In genomic region chr1:27868556-27868931, GRCh38 we compare ENCODE assay signal across 13 cellular contexts. TPM values are rescaled to one million over a fixed set of nuclear protein-coding genes. Genes with fewer than 3 reads are reported as not detected.
DNase-seq lines count a peak whose midpoint lies in the region; ATAC-seq, FAIRE-seq and TF ChIP-seq lines count a peak whose summit lies in the region.
"Had no signal": no experiment of that assay in that cellular context is flagged by ENCODE, and none has a peak within 500 bp of the region (broad histone marks: within the 10 kb centered on the region; RNA-seq: fewer than 3 reads in every experiment).

No MANE protein-coding gene starts in this region.

- no peak overlapping the region; the same call in 1 of the 2 replicates for H2BK12ac ChIP-seq in H1 (ENCODE audit: low read depth, low read length)

- 0 out of 2 replicates have a peak overlapping the region, but pooled peaks have one; percentile 76 for H2BK15ac ChIP-seq in H1 (ENCODE audit: low read length)

- peak overlapping the region; percentile 95 for H3K27ac Mint-ChIP-seq in activated CD4-positive, alpha-beta T cell treated with anti-CD3 and anti-CD28 coated beads, Interleukin-2, amount 10 ng/mL, durations not matched to agents 7 days and 5 days
- H3K27ac Mint-ChIP-seq in stimulated activated memory B cell treated with anti-CD40 and anti-IgM and Interleukin-4, amounts not matched to agents 10 μg/mL and 1 μg/mL and 100 μg/mL, for 72 hours = peak overlapping the region; percentile 87

- POLR2A ChIA-PET in activated CD4-positive, alpha-beta T cell treated with anti-CD3 and anti-CD28 coated beads, Interleukin-2, amount 10 ng/mL, durations not matched to agents 7 days and 5 days (lab: Charles Lee) = no interaction called here
- POLR2A ChIA-PET in H1 (lab: Charles Lee; ENCODE audit: partially characterized antibody) = no interaction called here

- no peak overlapping the region for H3K9ac ChIP-seq in H1 (replicated peaks in 1 of 4; ENCODE audit: extremely low read depth in 1 of 4, low read depth in 3 of 4, low read length in 3 of 4)
- H3K9ac ChIP-seq: KMS-11 had no signal

- H3K79me2 ChIP-seq in H1 (ENCODE audit: control insufficient read depth in 1 of 2, insufficient read depth in 2 of 2, low read length in 2 of 2) = no peaks in the 10 kb centered on the region

- H4K8ac ChIP-seq in H1 (ENCODE audit: extremely low read depth, insufficient read depth, low read length) = no peak overlapping the region

- no peak overlapping the region for H3K14ac ChIP-seq in H1 (ENCODE audit: insufficient read length)

- H3K27ac ChIP-seq in H1 (ENCODE audit: low read depth, low read length) (no peak overlapping the region), tibial nerve (peak overlapping the region in 1 of 4 donors; percentile 62), coronary artery (peak overlapping the region in 1 of 2 donors; percentile 56)
- H3K27ac ChIP-seq: cardiac muscle cell, KMS-11 had no signal

- peak overlapping the region; percentile 66 for H3K4me3 Mint-ChIP-seq in activated CD4-positive, alpha-beta T cell treated with anti-CD3 and anti-CD28 coated beads, Interleukin-2, amount 10 ng/mL, durations not matched to agents 7 days and 5 days
- H3K4me3 Mint-ChIP-seq in stimulated activated memory B cell treated with anti-CD40 and anti-IgM and Interleukin-4, amounts not matched to agents 10 μg/mL and 1 μg/mL and 100 μg/mL, for 72 hours = no peak overlapping the region

- peaks cover 3% of the 10 kb centered on the region for H3K36me3 Mint-ChIP-seq in activated CD4-positive, alpha-beta T cell treated with anti-CD3 and anti-CD28 coated beads, Interleukin-2, amount 10 ng/mL, durations not matched to agents 7 days and 5 days (ENCODE audit: low read depth)
- H3K36me3 Mint-ChIP-seq in stimulated activated memory B cell treated with anti-CD40 and anti-IgM and Interleukin-4, amounts not matched to agents 10 μg/mL and 1 μg/mL and 100 μg/mL, for 72 hours = peaks cover 6% of the 10 kb centered on the region

- TF ChIP-seq CTCF in H1 (IDR thresholded peaks at IDR 0.05; ENCODE audit: control extremely low read depth in 1 of 3, insufficient read depth in 1 of 3, low read depth in 1 of 3, low read length in 3 of 3) (no peak), tibial nerve (IDR thresholded peaks at IDR 0.05) (no peak), coronary artery (IDR thresholded peaks at IDR 0.05) (no peak)

- 88% methylated on average over 11 of the region's 11 CpGs; no CpG with 5 or more reads in 1 of the 2 experiments for WGBS in H1 (ENCODE audit: extremely low coverage in 1 of 2, insufficient coverage in 1 of 2, insufficient read length in 1 of 2, insufficient replicate concordance in 2 of 2, low coverage in 1 of 2, low lambda C conversion rate in 2 of 2, missing lambda C conversion rate in 1 of 2), 2 experiments
- WGBS in tibial nerve, 2 donors = 85 to 86% methylated on average over 9 to 11 of the region's 11 CpGs

- H2AK5ac ChIP-seq in H1 (ENCODE audit: low read depth, low read length) = no peak overlapping the region

- no peak for FAIRE-seq in H1 (lab: Jason Lieb, UNC)
- FAIRE-seq: RCC 7860, urothelium cell line had no signal

- no peak for DNase-seq in activated CD4-positive, alpha-beta T cell treated with anti-CD3 and anti-CD28 coated beads, Interleukin-2, amount 10 ng/mL, durations not matched to agents 7 days and 5 days
- no peak for DNase-seq in activated CD4-positive, alpha-beta T cell treated with anti-CD3 and anti-CD28 coated beads for 48 hours
- DNase-seq in RPMI8226 (peak; percentile 26), H1 (ENCODE audit: low read depth in 1 of 2, low spot score in 2 of 2) (no peak), tibial nerve (ENCODE audit: low spot score in 2 of 2) (no peak), coronary artery (ENCODE audit: low spot score) (no peak)
- DNase-seq: HCEC 1CT had no signal

- no peaks in the 10 kb centered on the region for H3K9me3 Mint-ChIP-seq in activated CD4-positive, alpha-beta T cell treated with anti-CD3 and anti-CD28 coated beads, Interleukin-2, amount 10 ng/mL, durations not matched to agents 7 days and 5 days
- H3K9me3 Mint-ChIP-seq in stimulated activated memory B cell treated with anti-CD40 and anti-IgM and Interleukin-4, amounts not matched to agents 10 μg/mL and 1 μg/mL and 100 μg/mL, for 72 hours = no peaks in the 10 kb centered on the region

- no peak for TF ChIP-seq EP300 in H1 (IDR thresholded peaks at IDR 0.05; ENCODE audit: borderline replicate concordance in 1 of 2, low read depth in 2 of 2, low read length in 2 of 2)
- no peak for TF ChIP-seq EP300 in tibial nerve (IDR thresholded peaks at IDR 0.05)

- no peak overlapping the region for H4K5ac ChIP-seq in H1 (ENCODE audit: insufficient read length, low read depth, low read length)

- TF ChIP-seq RAD21 in H1 (IDR thresholded peaks at IDR 0.05 in 1 of 2, conservative IDR thresholded peaks at IDR 0.05 in 1 of 2; ENCODE audit: low read depth in 2 of 2, low read length in 2 of 2) = no peak

- H3K79me1 ChIP-seq in H1 (ENCODE audit: low read depth, low read length) = no peaks in the 10 kb centered on the region

- peaks cover 9% of the 10 kb centered on the region; the same call in 1 of the 2 replicates for H3K23me2 ChIP-seq in H1 (ENCODE audit: low read depth, low read length)

- no peak overlapping the region for H3K4me3 ChIP-seq in H1 (ENCODE audit: extremely low read depth in 1 of 4, insufficient read depth in 2 of 4, low read depth in 3 of 4, low read length in 4 of 4)
- H3K4me3 ChIP-seq in tibial nerve = no peak overlapping the region
- H3K4me3 ChIP-seq in coronary artery = no peak overlapping the region
- H3K4me3 ChIP-seq: cardiac muscle cell had no signal

- H2BK120ac ChIP-seq in H1 (replicated peaks; ENCODE audit: low read depth, low read length) = no peak overlapping the region

- H3K4ac ChIP-seq in H1 (replicated peaks; ENCODE audit: insufficient read length, low read depth, low read length) = no peak overlapping the region

- ATAC-seq in stimulated activated memory B cell treated with anti-CD40 and anti-IgM and Interleukin-4, amounts not matched to agents 10 μg/mL and 1 μg/mL and 100 μg/mL, for 72 hours = no peak
- no peak for ATAC-seq in HG02938 (IDR thresholded peaks at IDR 0.05; ENCODE audit: unreplicated experiment)

- peak overlapping the region; percentile 99 for H2AFZ ChIP-seq in H1 (ENCODE audit: low read length)

- H3K4me2 ChIP-seq in H1 (ENCODE audit: insufficient read depth in 1 of 2, low read depth in 2 of 2, low read length in 2 of 2) = no peak overlapping the region
- H3K4me2 ChIP-seq: KMS-11 had no signal

- no peaks in the 10 kb centered on the region for H4K20me1 ChIP-seq in H1 (replicated peaks in 1 of 2; ENCODE audit: control insufficient read depth in 1 of 2, insufficient read depth in 2 of 2, low read length in 2 of 2)

- H3K9me3 ChIP-seq in H1 (ENCODE audit: insufficient read depth in 2 of 2, low read depth in 1 of 2, low read length in 1 of 2) (no peaks in the 10 kb centered on the region), tibial nerve (no peaks in the 10 kb centered on the region)

- no peak overlapping the region for H3K56ac ChIP-seq in H1 (replicated peaks; ENCODE audit: insufficient read length, low read depth, low read length)

- no peaks in the 10 kb centered on the region for H3K27me3 Mint-ChIP-seq in activated CD4-positive, alpha-beta T cell treated with anti-CD3 and anti-CD28 coated beads, Interleukin-2, amount 10 ng/mL, durations not matched to agents 7 days and 5 days
- no peaks in the 10 kb centered on the region for H3K27me3 Mint-ChIP-seq in stimulated activated memory B cell treated with anti-CD40 and anti-IgM and Interleukin-4, amounts not matched to agents 10 μg/mL and 1 μg/mL and 100 μg/mL, for 72 hours

- peak overlapping the region; percentile 55 for H4K91ac ChIP-seq in H1 (replicated peaks; ENCODE audit: insufficient read length, low read length)

- 0 out of 2 replicates have a peak overlapping the region, but pooled peaks have one; percentile 18 for H2BK5ac ChIP-seq in H1 (ENCODE audit: low read depth, low read length)

- H3K36me3 ChIP-seq in H1 (ENCODE audit: control insufficient read depth in 2 of 4, insufficient read depth in 4 of 4, low read length in 3 of 4) (no peaks in the 10 kb centered on the region), tibial nerve (no peaks in the 10 kb centered on the region)
- H3K36me3 ChIP-seq: cardiac muscle cell had no signal

- peaks cover 0 to 12% (median 7%) of the 10 kb centered on the region in 4 experiments; a peak in 6 of 7 replicates for H3K4me1 ChIP-seq in H1 (replicated peaks in 1 of 4; ENCODE audit: control insufficient read depth in 3 of 4, insufficient read depth in 4 of 4, low read length in 3 of 4)
- peaks cover 0 to 19% (median 9%) of the 10 kb centered on the region in 4 donors for H3K4me1 ChIP-seq in tibial nerve

- no peak overlapping the region for H3K23ac ChIP-seq in H1 (ENCODE audit: insufficient read length)

- CTCF ChIA-PET in activated CD4-positive, alpha-beta T cell treated with anti-CD3 and anti-CD28 coated beads, Interleukin-2, amount 10 ng/mL, durations not matched to agents 7 days and 5 days (lab: Charles Lee) = no interaction called here
- CTCF ChIA-PET in H1 (lab: Charles Lee; ENCODE audit: partially characterized antibody) = interaction anchor here (1.1 kb wide), 1 partner anchor 199 kb away, joined by 3 read pairs; no protein-coding TSS in a partner anchor

- H2BK20ac ChIP-seq in H1 (ENCODE audit: low read length) = peak overlapping the region; percentile 51; the same call in 1 of the 2 replicates

- H3K27me3 ChIP-seq in H1 (replicated peaks in 1 of 4; ENCODE audit: control insufficient read depth in 3 of 4, extremely low read depth in 1 of 4, insufficient read depth in 3 of 4, low read length in 3 of 4) (peaks cover 0 to 3% (median 1%) of the 10 kb centered on the region in 4 experiments; a peak in 4 of 7 replicates), tibial nerve (peaks cover 0 to 11% of the 10 kb centered on the region in 2 donors)

- H3K4me1 Mint-ChIP-seq in activated CD4-positive, alpha-beta T cell treated with anti-CD3 and anti-CD28 coated beads, Interleukin-2, amount 10 ng/mL, durations not matched to agents 7 days and 5 days = peaks cover 58% of the 10 kb centered on the region
- H3K4me1 Mint-ChIP-seq in stimulated activated memory B cell treated with anti-CD40 and anti-IgM and Interleukin-4, amounts not matched to agents 10 μg/mL and 1 μg/mL and 100 μg/mL, for 72 hours = peaks cover 65% of the 10 kb centered on the region

- TF ChIP-seq POLR2A in H1 (IDR thresholded peaks at IDR 0.05; ENCODE audit: control extremely low read depth in 1 of 2, low read depth in 2 of 2, low read length in 2 of 2) (no peak), tibial nerve (IDR thresholded peaks at IDR 0.05) (no peak)

- H3K18ac ChIP-seq in H1 (ENCODE audit: extremely low read depth, low read length) = no peak overlapping the region

RNA-seq across cellular contexts. Expression of gene THEMIS2, which starts 3.8 kb away (rescaled TPM):
- total RNA-seq in activated CD4-positive, alpha-beta T cell treated with anti-CD3 and anti-CD28 coated beads, Interleukin-2, amount 10 ng/mL, durations not matched to agents 7 days and 5 days = 10 to 100 TPM; 24.3 to 31.1 TPM
- total RNA-seq in H1 (2021; fragmentation: NEBNext Ultra II Directional; extraction: Animal tissue kit (Norgen Biotek cat#: 25700)) = 12.4 and 17.3 TPM in 2 replicates
- 27.5 and 28.0 TPM in 2 replicates for polyA plus RNA-seq in H1 (2011; rRNA removed)
- 19.1 TPM for polyA plus RNA-seq in H1 (2011; cell fraction: cytosol; rRNA removed)
- 31.7 TPM for polyA plus RNA-seq in H1 (2011; cell fraction: nucleus; rRNA removed)
- 14.7 to 17.5 TPM (median 16.2 TPM) in 4 replicates for polyA plus RNA-seq in H1 (2012, experiment 1 of 2)
- 15.4 TPM for polyA plus RNA-seq in H1 (2012, experiment 2 of 2)
- polyA plus RNA-seq in H1 (2013, experiment 1 of 2) = 10.5 TPM
- polyA plus RNA-seq in H1 (2013, experiment 2 of 2) = 9.7 TPM
- 14.7 and 18.4 TPM in 2 replicates for polyA minus RNA-seq in H1 (2011; rRNA and poly(A)+ RNA removed)
- polyA minus RNA-seq in H1 (2011; cell fraction: cytosol; rRNA and poly(A)+ RNA removed) = 11.0 TPM
- 19.5 TPM for polyA minus RNA-seq in H1 (2011; cell fraction: nucleus; rRNA and poly(A)+ RNA removed)
- total RNA-seq in tibial nerve = 10 to 100 TPM; 13.2 to 50.7 (median 23.7) TPM

RNA-seq across cellular contexts. Expression of gene PPP1R8, which starts 38.0 kb away (rescaled TPM):
- 10 to 100 TPM; 55.8 to 57.5 TPM for total RNA-seq in activated CD4-positive, alpha-beta T cell treated with anti-CD3 and anti-CD28 coated beads, Interleukin-2, amount 10 ng/mL, durations not matched to agents 7 days and 5 days
- total RNA-seq in H1 (2021; fragmentation: NEBNext Ultra II Directional; extraction: Animal tissue kit (Norgen Biotek cat#: 25700)) = 50.5 and 51.8 TPM in 2 replicates
- 33.4 and 37.1 TPM in 2 replicates for polyA plus RNA-seq in H1 (2011; rRNA removed)
- polyA plus RNA-seq in H1 (2011; cell fraction: cytosol; rRNA removed) = 39.9 TPM
- polyA plus RNA-seq in H1 (2011; cell fraction: nucleus; rRNA removed) = 45.2 TPM
- polyA plus RNA-seq in H1 (2012, experiment 1 of 2) = 39.6 to 51.1 TPM (median 46.2 TPM) in 4 replicates
- 5.8 TPM for polyA plus RNA-seq in H1 (2012, experiment 2 of 2)
- polyA plus RNA-seq in H1 (2013, experiment 1 of 2) = 35.6 TPM
- 35.2 TPM for polyA plus RNA-seq in H1 (2013, experiment 2 of 2)
- 52.6 and 54.8 TPM in 2 replicates for polyA minus RNA-seq in H1 (2011; rRNA and poly(A)+ RNA removed)
- 35.9 TPM for polyA minus RNA-seq in H1 (2011; cell fraction: cytosol; rRNA and poly(A)+ RNA removed)
- polyA minus RNA-seq in H1 (2011; cell fraction: nucleus; rRNA and poly(A)+ RNA removed) = 22.1 TPM
- total RNA-seq in tibial nerve = 10 to 100 TPM; 32.0 to 58.2 (median 37.2) TPM

RNA-seq across cellular contexts. Expression of gene RPA2, which starts 45.8 kb away (rescaled TPM):
- total RNA-seq in activated CD4-positive, alpha-beta T cell treated with anti-CD3 and anti-CD28 coated beads, Interleukin-2, amount 10 ng/mL, durations not matched to agents 7 days and 5 days = 10 to 100 TPM; 62.7 to 63.8 TPM
- 53.4 TPM in 2 replicates for total RNA-seq in H1 (2021; fragmentation: NEBNext Ultra II Directional; extraction: Animal tissue kit (Norgen Biotek cat#: 25700))
- 35.7 and 56.3 TPM in 2 replicates for polyA plus RNA-seq in H1 (2011; rRNA removed)
- polyA plus RNA-seq in H1 (2011; cell fraction: cytosol; rRNA removed) = 61.4 TPM
- polyA plus RNA-seq in H1 (2011; cell fraction: nucleus; rRNA removed) = 88.9 TPM
- 61.5 to 86.3 TPM (median 65.9 TPM) in 4 replicates for polyA plus RNA-seq in H1 (2012, experiment 1 of 2)
- polyA plus RNA-seq in H1 (2012, experiment 2 of 2) = 28.7 TPM
- polyA plus RNA-seq in H1 (2013, experiment 1 of 2) = 38.9 TPM
- polyA plus RNA-seq in H1 (2013, experiment 2 of 2) = 40.2 TPM
- 24.2 and 40.5 TPM in 2 replicates for polyA minus RNA-seq in H1 (2011; rRNA and poly(A)+ RNA removed)
- 19.8 TPM for polyA minus RNA-seq in H1 (2011; cell fraction: cytosol; rRNA and poly(A)+ RNA removed)
- 23.7 TPM for polyA minus RNA-seq in H1 (2011; cell fraction: nucleus; rRNA and poly(A)+ RNA removed)
- total RNA-seq in tibial nerve = 10 to 100 TPM; 16.7 to 37.4 (median 26.1) TPM
